Comparison of ENCODE assay signal across 1 cellular context in the genomic region with DNA sequence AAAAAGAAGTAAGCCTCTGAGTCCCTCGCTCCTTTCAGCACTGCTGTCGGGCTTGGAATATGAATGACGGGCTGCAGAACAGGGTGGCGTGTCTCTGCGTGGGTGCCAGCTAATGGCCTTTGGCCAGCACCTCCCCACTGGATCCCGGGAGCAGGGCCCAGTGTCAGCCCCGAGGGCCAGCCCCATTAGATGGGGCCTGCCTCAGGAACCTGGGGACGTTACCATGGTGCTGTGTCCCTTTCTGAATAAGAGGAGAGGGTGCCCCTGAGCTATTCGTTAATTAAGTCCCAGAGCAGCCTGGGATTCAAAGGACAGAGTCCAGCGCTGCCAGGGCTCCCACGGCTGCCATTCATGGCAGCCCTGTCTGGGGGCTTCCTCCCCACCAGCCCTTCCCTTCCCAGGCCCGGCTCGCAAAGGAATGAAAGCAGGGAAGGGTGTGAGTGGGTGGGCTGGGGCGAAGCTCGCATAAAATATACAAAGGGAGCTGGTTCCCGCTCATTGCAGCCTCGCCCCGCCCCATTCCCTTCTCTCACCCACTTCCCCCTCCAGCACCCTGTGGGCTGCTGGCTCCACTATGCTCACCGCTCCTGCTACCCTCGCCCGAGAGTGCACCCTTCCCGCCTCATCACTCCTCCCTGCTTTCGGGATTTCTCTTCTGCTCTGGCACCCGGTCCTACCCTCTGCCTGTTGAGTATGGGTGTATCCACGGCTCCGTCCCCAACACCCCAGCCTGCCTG.
TF ChIP-seq lines count a peak whose summit lies in the region.

No MANE protein-coding gene starts in this region.

TF ChIP-seq in K562, 482 proteins besides CTCF, POLR2A, EP300 and RAD21:
- TF ChIP-seq, protein P1, sequence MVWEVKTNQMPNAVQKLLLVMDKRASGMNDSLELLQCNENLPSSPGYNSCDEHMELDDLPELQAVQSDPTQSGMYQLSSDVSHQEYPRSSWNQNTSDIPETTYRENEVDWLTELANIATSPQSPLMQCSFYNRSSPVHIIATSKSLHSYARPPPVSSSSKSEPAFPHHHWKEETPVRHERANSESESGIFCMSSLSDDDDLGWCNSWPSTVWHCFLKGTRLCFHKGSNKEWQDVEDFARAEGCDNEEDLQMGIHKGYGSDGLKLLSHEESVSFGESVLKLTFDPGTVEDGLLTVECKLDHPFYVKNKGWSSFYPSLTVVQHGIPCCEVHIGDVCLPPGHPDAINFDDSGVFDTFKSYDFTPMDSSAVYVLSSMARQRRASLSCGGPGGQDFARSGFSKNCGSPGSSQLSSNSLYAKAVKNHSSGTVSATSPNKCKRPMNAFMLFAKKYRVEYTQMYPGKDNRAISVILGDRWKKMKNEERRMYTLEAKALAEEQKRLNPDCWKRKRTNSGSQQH (CRISPR knock-in tag; IDR thresholded peaks at IDR 0.05) = no peak
- TF ChIP-seq NFE2 (IDR thresholded peaks at IDR 0.05; ENCODE audit: low read depth) (no peak), SUPT5H (IDR thresholded peaks at IDR 0.05) (no peak), ZBTB1 (CRISPR knock-in tag; IDR thresholded peaks at IDR 0.05; ENCODE audit: borderline replicate concordance, low read depth) (no peak), POLR3G (IDR thresholded peaks at IDR 0.05; ENCODE audit: extremely low read depth, insufficient read length, insufficient replicate concordance) (no peak), MAZ (CRISPR knock-in tag; conservative IDR thresholded peaks at IDR 0.05 in 1 of 2, IDR thresholded peaks at IDR 0.05 in 1 of 2) (no peak), MAFF (IDR thresholded peaks at IDR 0.05; ENCODE audit: low read length) (no peak), TSC22D4 (tag; IDR thresholded peaks at IDR 0.05) (no peak), KAT2B (IDR thresholded peaks at IDR 0.05; ENCODE audit: low read depth, low read length) (no peak), EHMT2 (IDR thresholded peaks at IDR 0.05) (no peak), SMAD2 (IDR thresholded peaks at IDR 0.05; ENCODE audit: low read depth, low read length) (no peak), CC2D1A (IDR thresholded peaks at IDR 0.05) (no peak), BRF1 (IDR thresholded peaks at IDR 0.05; ENCODE audit: borderline replicate concordance, extremely low read depth, insufficient read length) (no peak), NFRKB (IDR thresholded peaks at IDR 0.05; ENCODE audit: low read depth) (no peak), TCF7 (IDR thresholded peaks at IDR 0.05; ENCODE audit: borderline replicate concordance) (no peak)
- TF ChIP-seq, protein P2, sequence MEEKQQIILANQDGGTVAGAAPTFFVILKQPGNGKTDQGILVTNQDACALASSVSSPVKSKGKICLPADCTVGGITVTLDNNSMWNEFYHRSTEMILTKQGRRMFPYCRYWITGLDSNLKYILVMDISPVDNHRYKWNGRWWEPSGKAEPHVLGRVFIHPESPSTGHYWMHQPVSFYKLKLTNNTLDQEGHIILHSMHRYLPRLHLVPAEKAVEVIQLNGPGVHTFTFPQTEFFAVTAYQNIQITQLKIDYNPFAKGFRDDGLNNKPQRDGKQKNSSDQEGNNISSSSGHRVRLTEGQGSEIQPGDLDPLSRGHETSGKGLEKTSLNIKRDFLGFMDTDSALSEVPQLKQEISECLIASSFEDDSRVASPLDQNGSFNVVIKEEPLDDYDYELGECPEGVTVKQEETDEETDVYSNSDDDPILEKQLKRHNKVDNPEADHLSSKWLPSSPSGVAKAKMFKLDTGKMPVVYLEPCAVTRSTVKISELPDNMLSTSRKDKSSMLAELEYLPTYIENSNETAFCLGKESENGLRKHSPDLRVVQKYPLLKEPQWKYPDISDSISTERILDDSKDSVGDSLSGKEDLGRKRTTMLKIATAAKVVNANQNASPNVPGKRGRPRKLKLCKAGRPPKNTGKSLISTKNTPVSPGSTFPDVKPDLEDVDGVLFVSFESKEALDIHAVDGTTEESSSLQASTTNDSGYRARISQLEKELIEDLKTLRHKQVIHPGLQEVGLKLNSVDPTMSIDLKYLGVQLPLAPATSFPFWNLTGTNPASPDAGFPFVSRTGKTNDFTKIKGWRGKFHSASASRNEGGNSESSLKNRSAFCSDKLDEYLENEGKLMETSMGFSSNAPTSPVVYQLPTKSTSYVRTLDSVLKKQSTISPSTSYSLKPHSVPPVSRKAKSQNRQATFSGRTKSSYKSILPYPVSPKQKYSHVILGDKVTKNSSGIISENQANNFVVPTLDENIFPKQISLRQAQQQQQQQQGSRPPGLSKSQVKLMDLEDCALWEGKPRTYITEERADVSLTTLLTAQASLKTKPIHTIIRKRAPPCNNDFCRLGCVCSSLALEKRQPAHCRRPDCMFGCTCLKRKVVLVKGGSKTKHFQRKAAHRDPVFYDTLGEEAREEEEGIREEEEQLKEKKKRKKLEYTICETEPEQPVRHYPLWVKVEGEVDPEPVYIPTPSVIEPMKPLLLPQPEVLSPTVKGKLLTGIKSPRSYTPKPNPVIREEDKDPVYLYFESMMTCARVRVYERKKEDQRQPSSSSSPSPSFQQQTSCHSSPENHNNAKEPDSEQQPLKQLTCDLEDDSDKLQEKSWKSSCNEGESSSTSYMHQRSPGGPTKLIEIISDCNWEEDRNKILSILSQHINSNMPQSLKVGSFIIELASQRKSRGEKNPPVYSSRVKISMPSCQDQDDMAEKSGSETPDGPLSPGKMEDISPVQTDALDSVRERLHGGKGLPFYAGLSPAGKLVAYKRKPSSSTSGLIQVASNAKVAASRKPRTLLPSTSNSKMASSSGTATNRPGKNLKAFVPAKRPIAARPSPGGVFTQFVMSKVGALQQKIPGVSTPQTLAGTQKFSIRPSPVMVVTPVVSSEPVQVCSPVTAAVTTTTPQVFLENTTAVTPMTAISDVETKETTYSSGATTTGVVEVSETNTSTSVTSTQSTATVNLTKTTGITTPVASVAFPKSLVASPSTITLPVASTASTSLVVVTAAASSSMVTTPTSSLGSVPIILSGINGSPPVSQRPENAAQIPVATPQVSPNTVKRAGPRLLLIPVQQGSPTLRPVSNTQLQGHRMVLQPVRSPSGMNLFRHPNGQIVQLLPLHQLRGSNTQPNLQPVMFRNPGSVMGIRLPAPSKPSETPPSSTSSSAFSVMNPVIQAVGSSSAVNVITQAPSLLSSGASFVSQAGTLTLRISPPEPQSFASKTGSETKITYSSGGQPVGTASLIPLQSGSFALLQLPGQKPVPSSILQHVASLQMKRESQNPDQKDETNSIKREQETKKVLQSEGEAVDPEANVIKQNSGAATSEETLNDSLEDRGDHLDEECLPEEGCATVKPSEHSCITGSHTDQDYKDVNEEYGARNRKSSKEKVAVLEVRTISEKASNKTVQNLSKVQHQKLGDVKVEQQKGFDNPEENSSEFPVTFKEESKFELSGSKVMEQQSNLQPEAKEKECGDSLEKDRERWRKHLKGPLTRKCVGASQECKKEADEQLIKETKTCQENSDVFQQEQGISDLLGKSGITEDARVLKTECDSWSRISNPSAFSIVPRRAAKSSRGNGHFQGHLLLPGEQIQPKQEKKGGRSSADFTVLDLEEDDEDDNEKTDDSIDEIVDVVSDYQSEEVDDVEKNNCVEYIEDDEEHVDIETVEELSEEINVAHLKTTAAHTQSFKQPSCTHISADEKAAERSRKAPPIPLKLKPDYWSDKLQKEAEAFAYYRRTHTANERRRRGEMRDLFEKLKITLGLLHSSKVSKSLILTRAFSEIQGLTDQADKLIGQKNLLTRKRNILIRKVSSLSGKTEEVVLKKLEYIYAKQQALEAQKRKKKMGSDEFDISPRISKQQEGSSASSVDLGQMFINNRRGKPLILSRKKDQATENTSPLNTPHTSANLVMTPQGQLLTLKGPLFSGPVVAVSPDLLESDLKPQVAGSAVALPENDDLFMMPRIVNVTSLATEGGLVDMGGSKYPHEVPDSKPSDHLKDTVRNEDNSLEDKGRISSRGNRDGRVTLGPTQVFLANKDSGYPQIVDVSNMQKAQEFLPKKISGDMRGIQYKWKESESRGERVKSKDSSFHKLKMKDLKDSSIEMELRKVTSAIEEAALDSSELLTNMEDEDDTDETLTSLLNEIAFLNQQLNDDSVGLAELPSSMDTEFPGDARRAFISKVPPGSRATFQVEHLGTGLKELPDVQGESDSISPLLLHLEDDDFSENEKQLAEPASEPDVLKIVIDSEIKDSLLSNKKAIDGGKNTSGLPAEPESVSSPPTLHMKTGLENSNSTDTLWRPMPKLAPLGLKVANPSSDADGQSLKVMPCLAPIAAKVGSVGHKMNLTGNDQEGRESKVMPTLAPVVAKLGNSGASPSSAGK (IDR thresholded peaks at IDR 0.05) = no peak
- TF ChIP-seq, protein P3, sequence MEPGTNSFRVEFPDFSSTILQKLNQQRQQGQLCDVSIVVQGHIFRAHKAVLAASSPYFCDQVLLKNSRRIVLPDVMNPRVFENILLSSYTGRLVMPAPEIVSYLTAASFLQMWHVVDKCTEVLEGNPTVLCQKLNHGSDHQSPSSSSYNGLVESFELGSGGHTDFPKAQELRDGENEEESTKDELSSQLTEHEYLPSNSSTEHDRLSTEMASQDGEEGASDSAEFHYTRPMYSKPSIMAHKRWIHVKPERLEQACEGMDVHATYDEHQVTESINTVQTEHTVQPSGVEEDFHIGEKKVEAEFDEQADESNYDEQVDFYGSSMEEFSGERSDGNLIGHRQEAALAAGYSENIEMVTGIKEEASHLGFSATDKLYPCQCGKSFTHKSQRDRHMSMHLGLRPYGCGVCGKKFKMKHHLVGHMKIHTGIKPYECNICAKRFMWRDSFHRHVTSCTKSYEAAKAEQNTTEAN (CRISPR knock-in tag; IDR thresholded peaks at IDR 0.05) = no peak
- TF ChIP-seq, protein P4, sequence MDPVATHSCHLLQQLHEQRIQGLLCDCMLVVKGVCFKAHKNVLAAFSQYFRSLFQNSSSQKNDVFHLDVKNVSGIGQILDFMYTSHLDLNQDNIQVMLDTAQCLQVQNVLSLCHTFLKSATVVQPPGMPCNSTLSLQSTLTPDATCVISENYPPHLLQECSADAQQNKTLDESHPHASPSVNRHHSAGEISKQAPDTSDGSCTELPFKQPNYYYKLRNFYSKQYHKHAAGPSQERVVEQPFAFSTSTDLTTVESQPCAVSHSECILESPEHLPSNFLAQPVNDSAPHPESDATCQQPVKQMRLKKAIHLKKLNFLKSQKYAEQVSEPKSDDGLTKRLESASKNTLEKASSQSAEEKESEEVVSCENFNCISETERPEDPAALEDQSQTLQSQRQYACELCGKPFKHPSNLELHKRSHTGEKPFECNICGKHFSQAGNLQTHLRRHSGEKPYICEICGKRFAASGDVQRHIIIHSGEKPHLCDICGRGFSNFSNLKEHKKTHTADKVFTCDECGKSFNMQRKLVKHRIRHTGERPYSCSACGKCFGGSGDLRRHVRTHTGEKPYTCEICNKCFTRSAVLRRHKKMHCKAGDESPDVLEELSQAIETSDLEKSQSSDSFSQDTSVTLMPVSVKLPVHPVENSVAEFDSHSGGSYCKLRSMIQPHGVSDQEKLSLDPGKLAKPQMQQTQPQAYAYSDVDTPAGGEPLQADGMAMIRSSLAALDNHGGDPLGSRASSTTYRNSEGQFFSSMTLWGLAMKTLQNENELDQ (CRISPR knock-in tag; IDR thresholded peaks at IDR 0.05; ENCODE audit: borderline replicate concordance) = no peak
- TF ChIP-seq, protein P5, sequence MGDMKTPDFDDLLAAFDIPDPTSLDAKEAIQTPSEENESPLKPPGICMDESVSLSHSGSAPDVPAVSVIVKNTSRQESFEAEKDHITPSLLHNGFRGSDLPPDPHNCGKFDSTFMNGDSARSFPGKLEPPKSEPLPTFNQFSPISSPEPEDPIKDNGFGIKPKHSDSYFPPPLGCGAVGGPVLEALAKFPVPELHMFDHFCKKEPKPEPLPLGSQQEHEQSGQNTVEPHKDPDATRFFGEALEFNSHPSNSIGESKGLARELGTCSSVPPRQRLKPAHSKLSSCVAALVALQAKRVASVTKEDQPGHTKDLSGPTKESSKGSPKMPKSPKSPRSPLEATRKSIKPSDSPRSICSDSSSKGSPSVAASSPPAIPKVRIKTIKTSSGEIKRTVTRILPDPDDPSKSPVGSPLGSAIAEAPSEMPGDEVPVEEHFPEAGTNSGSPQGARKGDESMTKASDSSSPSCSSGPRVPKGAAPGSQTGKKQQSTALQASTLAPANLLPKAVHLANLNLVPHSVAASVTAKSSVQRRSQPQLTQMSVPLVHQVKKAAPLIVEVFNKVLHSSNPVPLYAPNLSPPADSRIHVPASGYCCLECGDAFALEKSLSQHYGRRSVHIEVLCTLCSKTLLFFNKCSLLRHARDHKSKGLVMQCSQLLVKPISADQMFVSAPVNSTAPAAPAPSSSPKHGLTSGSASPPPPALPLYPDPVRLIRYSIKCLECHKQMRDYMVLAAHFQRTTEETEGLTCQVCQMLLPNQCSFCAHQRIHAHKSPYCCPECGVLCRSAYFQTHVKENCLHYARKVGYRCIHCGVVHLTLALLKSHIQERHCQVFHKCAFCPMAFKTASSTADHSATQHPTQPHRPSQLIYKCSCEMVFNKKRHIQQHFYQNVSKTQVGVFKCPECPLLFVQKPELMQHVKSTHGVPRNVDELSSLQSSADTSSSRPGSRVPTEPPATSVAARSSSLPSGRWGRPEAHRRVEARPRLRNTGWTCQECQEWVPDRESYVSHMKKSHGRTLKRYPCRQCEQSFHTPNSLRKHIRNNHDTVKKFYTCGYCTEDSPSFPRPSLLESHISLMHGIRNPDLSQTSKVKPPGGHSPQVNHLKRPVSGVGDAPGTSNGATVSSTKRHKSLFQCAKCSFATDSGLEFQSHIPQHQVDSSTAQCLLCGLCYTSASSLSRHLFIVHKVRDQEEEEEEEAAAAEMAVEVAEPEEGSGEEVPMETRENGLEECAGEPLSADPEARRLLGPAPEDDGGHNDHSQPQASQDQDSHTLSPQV (IDR thresholded peaks at IDR 0.05) = no peak
- TF ChIP-seq, protein P6, sequence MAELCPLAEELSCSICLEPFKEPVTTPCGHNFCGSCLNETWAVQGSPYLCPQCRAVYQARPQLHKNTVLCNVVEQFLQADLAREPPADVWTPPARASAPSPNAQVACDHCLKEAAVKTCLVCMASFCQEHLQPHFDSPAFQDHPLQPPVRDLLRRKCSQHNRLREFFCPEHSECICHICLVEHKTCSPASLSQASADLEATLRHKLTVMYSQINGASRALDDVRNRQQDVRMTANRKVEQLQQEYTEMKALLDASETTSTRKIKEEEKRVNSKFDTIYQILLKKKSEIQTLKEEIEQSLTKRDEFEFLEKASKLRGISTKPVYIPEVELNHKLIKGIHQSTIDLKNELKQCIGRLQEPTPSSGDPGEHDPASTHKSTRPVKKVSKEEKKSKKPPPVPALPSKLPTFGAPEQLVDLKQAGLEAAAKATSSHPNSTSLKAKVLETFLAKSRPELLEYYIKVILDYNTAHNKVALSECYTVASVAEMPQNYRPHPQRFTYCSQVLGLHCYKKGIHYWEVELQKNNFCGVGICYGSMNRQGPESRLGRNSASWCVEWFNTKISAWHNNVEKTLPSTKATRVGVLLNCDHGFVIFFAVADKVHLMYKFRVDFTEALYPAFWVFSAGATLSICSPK (IDR thresholded peaks at IDR 0.05; ENCODE audit: borderline replicate concordance) = no peak
